In genomic region chr1:26571381-26571780, GRCh38 we compare ENCODE assay signal across 23 cellular contexts. TPM values are rescaled to one million over a fixed set of nuclear protein-coding genes. Genes with fewer than 3 reads are reported as not detected.
DNase-seq lines count a peak whose midpoint lies in the region; ATAC-seq, FAIRE-seq and TF ChIP-seq lines count a peak whose summit lies in the region.
"Had no signal": no experiment of that assay in that cellular context is flagged by ENCODE, and none has a peak within 500 bp of the region (broad histone marks: within the 10 kb centered on the region; RNA-seq: fewer than 3 reads in every experiment).

No MANE protein-coding gene starts in this region.

- H3K36me3 ChIP-seq in IMR-90 (ENCODE audit: control insufficient read depth, insufficient read depth, low read length), result no peaks in the 10 kb centered on the region
- H3K36me3 ChIP-seq in neuronal stem cell (replicated peaks in 1 of 2; ENCODE audit: control insufficient read depth in 2 of 2, insufficient read depth in 2 of 2, low read length in 2 of 2), result peaks cover 16 to 24% of the 10 kb centered on the region in 2 donors

- POLR2A ChIA-PET in IMR-90 (lab: Charles Lee; ENCODE audit: unreplicated experiment), result no interaction called here

- no peak overlapping the region for H3K14ac ChIP-seq in IMR-90 (replicated peaks; ENCODE audit: low read depth, low read length)
- H3K14ac ChIP-seq in neuronal stem cell (ENCODE audit: low read length), result no peak overlapping the region
- H3K14ac ChIP-seq in H9 (ENCODE audit: insufficient read depth, low read length), result no peak overlapping the region; the same call in 1 of the 2 replicates

- no peak overlapping the region for H2BK20ac ChIP-seq in IMR-90 (ENCODE audit: low read depth, low read length)
- no peak overlapping the region for H2BK20ac ChIP-seq in H9 (ENCODE audit: low read depth, low read length, poor library complexity, severe bottlenecking)

- H3K9me1 ChIP-seq in IMR-90 (ENCODE audit: insufficient read depth, low read length), result no peaks in the 10 kb centered on the region

- H3K4me2 ChIP-seq in IMR-90 (ENCODE audit: low read depth, low read length) (no peak overlapping the region), neuronal stem cell (ENCODE audit: insufficient read depth, low read length, poor library complexity, severe bottlenecking) (no peak overlapping the region), H9 (ENCODE audit: insufficient read depth, insufficient read length, low read length) (no peak overlapping the region)
- H3K4me2 ChIP-seq: A549, BLaER1, GM23338 had no signal

- intact Hi-C loops in activated CD4-positive, alpha-beta T cell treated with anti-CD3 and anti-CD28 coated beads, Interleukin-2, amount 10 ng/mL, durations not matched to agents 24 days and 14 days (cut with micrococcal nuclease), result no loop called here
- intact Hi-C loops in IMR-90 (cut with micrococcal nuclease), result no loop called here

- no peak overlapping the region for H4K8ac ChIP-seq in IMR-90 (ENCODE audit: low read depth in 2 of 2, low read length in 2 of 2)
- H4K8ac ChIP-seq in neuronal stem cell (ENCODE audit: low read depth, low read length), result no peak overlapping the region
- no peak overlapping the region for H4K8ac ChIP-seq in H9 (replicated peaks; ENCODE audit: insufficient read length, low read depth, low read length)

- no peak overlapping the region for H3K18ac ChIP-seq in IMR-90 (ENCODE audit: low read depth, low read length)
- peak overlapping the region; percentile 64 for H3K18ac ChIP-seq in neuronal stem cell (ENCODE audit: low read length)
- no peak overlapping the region for H3K18ac ChIP-seq in H9 (ENCODE audit: insufficient read length, low read depth, low read length)

- no peaks in the 10 kb centered on the region for H3K27me3 Mint-ChIP-seq in activated CD4-positive, alpha-beta T cell treated with anti-CD3 and anti-CD28 coated beads, Interleukin-2, amount 10 ng/mL, durations not matched to agents 24 days and 14 days
- H3K27me3 Mint-ChIP-seq in activated naive CD8-positive, alpha-beta T cell treated with anti-CD3 and anti-CD28 coated beads, Interleukin-2, amount 50 U/mL, for 24 hours, result no peaks in the 10 kb centered on the region
- H3K27me3 Mint-ChIP-seq in progenitor cell of endocrine pancreas, result no peaks in the 10 kb centered on the region
- H3K27me3 Mint-ChIP-seq in H9 (ENCODE audit: low read depth), result no peaks in the 10 kb centered on the region
- H3K27me3 Mint-ChIP-seq: CD4-positive, alpha-beta memory T cell had no signal

- H3T11ph ChIP-seq in H9 (ENCODE audit: low read length), result no peak overlapping the region

- H2BK5ac ChIP-seq in IMR-90 (ENCODE audit: low read depth, low read length, poor library complexity, severe bottlenecking), result no peak overlapping the region
- H2BK5ac ChIP-seq in neuronal stem cell (ENCODE audit: low read length), result peak overlapping the region; percentile 66
- H2BK5ac ChIP-seq in H9 (ENCODE audit: insufficient read length, low read length), result no peak overlapping the region

- H3K4me3 ChIP-seq in IMR-90 (ENCODE audit: insufficient read depth, low read depth, low read length), result no peak overlapping the region
- H3K4me3 ChIP-seq in neuronal stem cell (ENCODE audit: low read length in 2 of 2), result no peak overlapping the region
- H3K4me3 ChIP-seq: A549, BLaER1, GM23338, K562 had no signal

- H3K56ac ChIP-seq in IMR-90 (ENCODE audit: extremely low read depth, insufficient read depth, low read length), result no peak overlapping the region
- H3K56ac ChIP-seq in H9 (ENCODE audit: insufficient read length, low read depth, low read length), result no peak overlapping the region

- H3K4ac ChIP-seq in IMR-90 (ENCODE audit: low read depth, low read length) (no peak overlapping the region), neuronal stem cell (ENCODE audit: low read length) (no peak overlapping the region), H9 (ENCODE audit: low read depth, low read length) (no peak overlapping the region)

- H2AFZ ChIP-seq in IMR-90 (replicated peaks; ENCODE audit: low read length, poor library complexity), result peak overlapping the region; percentile 19
- no peak overlapping the region for H2AFZ ChIP-seq in neuronal stem cell (ENCODE audit: low read length)
- H2AFZ ChIP-seq in H9 (ENCODE audit: low read length), result no peak overlapping the region
- H2AFZ ChIP-seq: GM23338 had no signal

- no peak overlapping the region for H2AK9ac ChIP-seq in IMR-90 (replicated peaks; ENCODE audit: low read depth, low read length, poor library complexity)

- H4K20me1 ChIP-seq in IMR-90 (ENCODE audit: insufficient read depth, low read length) (no peaks in the 10 kb centered on the region), H9 (ENCODE audit: control insufficient read depth, insufficient read depth, insufficient read length) (no peaks in the 10 kb centered on the region)

- dilution Hi-C loops in IMR-90 (cut with HindIII; ENCODE audit: low sequenced_read_pairs, unreplicated experiment), result no loop called here

- H3K9me3 ChIP-seq in IMR-90 (ENCODE audit: control insufficient read depth, insufficient read depth, low read length), result no peaks in the 10 kb centered on the region
- peaks cover 0 to 5% of the 10 kb centered on the region in 2 donors for H3K9me3 ChIP-seq in neuronal stem cell (replicated peaks in 1 of 2; ENCODE audit: control insufficient read depth in 2 of 2, insufficient read depth in 1 of 2, low read depth in 1 of 2, low read length in 2 of 2)
- no peaks in the 10 kb centered on the region for H3K9me3 ChIP-seq in H9 (ENCODE audit: control insufficient read depth, low read depth, low read length)
- H3K9me3 ChIP-seq: A549, BLaER1 had no signal

- H2BK15ac ChIP-seq in IMR-90 (ENCODE audit: low read depth, low read length) (no peak overlapping the region), neuronal stem cell (ENCODE audit: low read length) (no peak overlapping the region), H9 (ENCODE audit: low read depth, low read length) (no peak overlapping the region)

- no peaks in the 10 kb centered on the region for H3K79me2 ChIP-seq in H9 (ENCODE audit: insufficient read depth, low read length)

- no peaks in the 10 kb centered on the region for H3K9me3 Mint-ChIP-seq in activated CD4-positive, alpha-beta T cell treated with anti-CD3 and anti-CD28 coated beads, Interleukin-2, amount 10 ng/mL, durations not matched to agents 24 days and 14 days
- no peaks in the 10 kb centered on the region for H3K9me3 Mint-ChIP-seq in activated naive CD8-positive, alpha-beta T cell treated with anti-CD3 and anti-CD28 coated beads, Interleukin-2, amount 50 U/mL, for 24 hours
- H3K9me3 Mint-ChIP-seq in progenitor cell of endocrine pancreas (ENCODE audit: low read depth), result no peaks in the 10 kb centered on the region
- no peaks in the 10 kb centered on the region for H3K9me3 Mint-ChIP-seq in H9
- H3K9me3 Mint-ChIP-seq: CD14-positive monocyte; CD4-positive, alpha-beta memory T cell; GM23338 had no signal

- in situ Hi-C loops in IMR-90 (cut with MboI; ENCODE audit: low sequenced_read_pairs), result no loop called here

- no peaks in the 10 kb centered on the region for H3K23me2 ChIP-seq in H9 (ENCODE audit: insufficient read length, low read depth, low read length, poor library complexity, severe bottlenecking)

- H3K36me3 Mint-ChIP-seq in activated CD4-positive, alpha-beta T cell treated with anti-CD3 and anti-CD28 coated beads, Interleukin-2, amount 10 ng/mL, durations not matched to agents 24 days and 14 days (ENCODE audit: low read depth), result peaks cover 75% of the 10 kb centered on the region
- H3K36me3 Mint-ChIP-seq in activated naive CD8-positive, alpha-beta T cell treated with anti-CD3 and anti-CD28 coated beads, Interleukin-2, amount 50 U/mL, for 24 hours (ENCODE audit: low read depth), result peaks cover 69% of the 10 kb centered on the region
- H3K36me3 Mint-ChIP-seq in progenitor cell of endocrine pancreas (ENCODE audit: insufficient read depth), result peaks cover 8% of the 10 kb centered on the region
- H3K36me3 Mint-ChIP-seq in H9 (ENCODE audit: insufficient read depth in 1 of 3, low read depth in 3 of 3), result peaks cover 15 to 41% (median 39%) of the 10 kb centered on the region in 3 experiments; a peak in 6 of 7 replicates

- H4K5ac ChIP-seq in IMR-90 (ENCODE audit: low read depth, low read length) (no peak overlapping the region), H9 (ENCODE audit: insufficient read length, low read depth, low read length) (no peak overlapping the region)

- peak overlapping the region; percentile 25 for H3K27ac Mint-ChIP-seq in activated CD4-positive, alpha-beta T cell treated with anti-CD3 and anti-CD28 coated beads, Interleukin-2, amount 10 ng/mL, durations not matched to agents 24 days and 14 days
- H3K27ac Mint-ChIP-seq in activated naive CD8-positive, alpha-beta T cell treated with anti-CD3 and anti-CD28 coated beads, Interleukin-2, amount 50 U/mL, for 24 hours, result peak overlapping the region; percentile 49
- H3K27ac Mint-ChIP-seq in progenitor cell of endocrine pancreas, result no peak overlapping the region
- H3K27ac Mint-ChIP-seq in H9, result 0 out of 7 replicates have a peak overlapping the region, but pooled peaks of 1 of the 3 experiments have one; percentile 25
- H3K27ac Mint-ChIP-seq: GM23338 had no signal

- no peak for TF ChIP-seq CTCF in IMR-90 (conservative IDR thresholded peaks at IDR 0.05; ENCODE audit: low read depth, low read length)
- no peak for TF ChIP-seq CTCF in progenitor cell of endocrine pancreas (IDR thresholded peaks at IDR 0.05; ENCODE audit: unreplicated experiment)
- no peak for TF ChIP-seq CTCF in H9 (conservative IDR thresholded peaks at IDR 0.05)

- H2BK120ac ChIP-seq in IMR-90 (ENCODE audit: low read depth, low read length), result no peak overlapping the region
- H2BK120ac ChIP-seq in neuronal stem cell (ENCODE audit: low read depth, low read length), result no peak overlapping the region
- H2BK120ac ChIP-seq in H9 (ENCODE audit: low read depth, low read length, poor library complexity, severe bottlenecking), result no peak overlapping the region

- H3K4me1 ChIP-seq in IMR-90 (ENCODE audit: control insufficient read depth, insufficient read depth, low read length), result peaks cover 2% of the 10 kb centered on the region; the same call in 1 of the 2 replicates
- no peaks in the 10 kb centered on the region for H3K4me1 ChIP-seq in neuronal stem cell (ENCODE audit: control insufficient read depth in 2 of 2, insufficient read depth in 1 of 2, low read depth in 1 of 2, low read length in 2 of 2)
- no peaks in the 10 kb centered on the region for H3K4me1 ChIP-seq in H9 (ENCODE audit: insufficient read depth, low read length)
- H3K4me1 ChIP-seq: A549, BLaER1 had no signal

- H4K91ac ChIP-seq in IMR-90 (ENCODE audit: insufficient read depth, low read depth, low read length) (no peak overlapping the region), neuronal stem cell (ENCODE audit: low read depth, low read length, poor library complexity) (no peak overlapping the region), H9 (ENCODE audit: insufficient read length, low read depth, low read length) (no peak overlapping the region)

- H3K79me1 ChIP-seq in IMR-90 (ENCODE audit: low read depth in 1 of 2, low read length in 2 of 2) (no peaks in the 10 kb centered on the region), neuronal stem cell (ENCODE audit: low read depth, low read length) (no peaks in the 10 kb centered on the region), H9 (ENCODE audit: insufficient read depth, low read depth, low read length, poor library complexity, severe bottlenecking) (no peaks in the 10 kb centered on the region)

- no peak overlapping the region for H3K27ac ChIP-seq in IMR-90 (ENCODE audit: insufficient read depth, low read length)
- no peak overlapping the region for H3K27ac ChIP-seq in neuronal stem cell (replicated peaks; ENCODE audit: low read length)
- no peak overlapping the region for H3K27ac ChIP-seq in H9 (ENCODE audit: insufficient read length, low read depth, low read length)
- H3K27ac ChIP-seq: 22Rv1, A549, BLaER1, HL-60 had no signal

- no CpG with 5 or more reads among the region's 8 CpGs for WGBS in IMR-90 (ENCODE audit: extremely low coverage in 2 of 2, insufficient read length in 1 of 2), 2 experiments
- WGBS in neuronal stem cell (ENCODE audit: extremely low coverage in 2 of 2, insufficient read length in 2 of 2, insufficient replicate concordance in 1 of 2), 2 donors, result no CpG with 5 or more reads among the region's 8 CpGs
- no CpG with 5 or more reads among the region's 8 CpGs for WGBS in H9 (ENCODE audit: extremely low coverage, insufficient read length, low lambda C conversion rate)

- no peak for FAIRE-seq in frontal cortex (lab: Jason Lieb, UNC)
- FAIRE-seq: A549, GM12891, GM18507, K562 had no signal

- H3K4me1 Mint-ChIP-seq in activated CD4-positive, alpha-beta T cell treated with anti-CD3 and anti-CD28 coated beads, Interleukin-2, amount 10 ng/mL, durations not matched to agents 24 days and 14 days, result peaks cover 36% of the 10 kb centered on the region
- peaks cover 50% of the 10 kb centered on the region for H3K4me1 Mint-ChIP-seq in activated naive CD8-positive, alpha-beta T cell treated with anti-CD3 and anti-CD28 coated beads, Interleukin-2, amount 50 U/mL, for 24 hours
- H3K4me1 Mint-ChIP-seq in progenitor cell of endocrine pancreas (ENCODE audit: low read depth) (peaks cover 2% of the 10 kb centered on the region), H9 (no peaks in the 10 kb centered on the region)
- H3K4me1 Mint-ChIP-seq: GM23338 had no signal

- CTCF ChIA-PET in IMR-90 (lab: Yijun Ruan, JAX), result no interaction called here

- no peak overlapping the region for H2BK12ac ChIP-seq in neuronal stem cell (ENCODE audit: low read length)
- no peak overlapping the region for H2BK12ac ChIP-seq in H9 (ENCODE audit: insufficient read length, low read depth, low read length)

- H3K27me3 ChIP-seq in IMR-90 (ENCODE audit: control insufficient read depth, insufficient read depth, low read length) (no peaks in the 10 kb centered on the region), neuronal stem cell (ENCODE audit: control insufficient read depth in 3 of 3, insufficient read depth in 3 of 3, low read depth in 1 of 3, low read length in 3 of 3) (no peaks in the 10 kb centered on the region), H9 (ENCODE audit: insufficient read depth, low read length) (no peaks in the 10 kb centered on the region)
- H3K27me3 ChIP-seq: BLaER1 had no signal

- no peak for TF ChIP-seq RAD21 in IMR-90 (IDR thresholded peaks at IDR 0.05; ENCODE audit: low read length)

- no peak for ATAC-seq in IMR-90 (ENCODE audit: low read depth)
- no peak for ATAC-seq in activated naive CD8-positive, alpha-beta T cell treated with anti-CD3 and anti-CD28 coated beads, Interleukin-2, amount 50 U/mL, for 24 hours
- ATAC-seq: A549, GM23338, K562 had no signal

- H3K23ac ChIP-seq in IMR-90 (ENCODE audit: low read depth, low read length) (no peak overlapping the region), neuronal stem cell (ENCODE audit: low read depth, low read length, poor library complexity) (peak overlapping the region; percentile 43), H9 (ENCODE audit: insufficient read length, low read depth, low read length) (no peak overlapping the region)

- BruUV-seq in IMR-90 (replicated peaks; lab: Mats Ljungman, UMichigan), result no TSS peak

- no peak overlapping the region for H3K4me3 Mint-ChIP-seq in activated CD4-positive, alpha-beta T cell treated with anti-CD3 and anti-CD28 coated beads, Interleukin-2, amount 10 ng/mL, durations not matched to agents 24 days and 14 days
- no peak overlapping the region for H3K4me3 Mint-ChIP-seq in activated naive CD8-positive, alpha-beta T cell treated with anti-CD3 and anti-CD28 coated beads, Interleukin-2, amount 50 U/mL, for 24 hours
- H3K4me3 Mint-ChIP-seq in progenitor cell of endocrine pancreas (ENCODE audit: low read depth) (no peak overlapping the region), H9 (no peak overlapping the region)
- H3K4me3 Mint-ChIP-seq: CD14-positive monocyte; CD4-positive, alpha-beta memory T cell; GM23338 had no signal

- H3K9ac ChIP-seq in IMR-90 (ENCODE audit: low read depth, low read length) (no peak overlapping the region), neuronal stem cell (ENCODE audit: low read depth, low read length, poor library complexity) (no peak overlapping the region), H9 (ENCODE audit: extremely low read depth, insufficient read length, low read length) (no peak overlapping the region)
- H3K9ac ChIP-seq: BLaER1 had no signal

- H2AK5ac ChIP-seq in IMR-90 (ENCODE audit: low read depth, low read length), result no peak overlapping the region
- no peak overlapping the region for H2AK5ac ChIP-seq in neuronal stem cell (ENCODE audit: low read depth, low read length)
- no peak overlapping the region for H2AK5ac ChIP-seq in H9 (ENCODE audit: insufficient read length, low read length)

- TF ChIP-seq POLR2A in IMR-90 (IDR thresholded peaks at IDR 0.05; ENCODE audit: low read depth, low read length), result no peak

- DNase-seq in activated CD4-positive, alpha-beta T cell treated with anti-CD3 and anti-CD28 coated beads, Interleukin-2, amount 10 ng/mL, durations not matched to agents 24 days and 14 days, result no peak
- DNase-seq in activated CD4-positive, alpha-beta T cell treated with anti-CD3 and anti-CD28 coated beads, Interleukin-2, amount 50 U/mL, for 4 hours, result no peak
- DNase-seq in IMR-90 (no peak), neuronal stem cell (ENCODE audit: low spot score) (no peak), progenitor cell of endocrine pancreas (ENCODE audit: low spot score, unreplicated experiment) (no peak), frontal cortex (ENCODE audit: low spot score in 2 of 2) (no peak), H9 (no peak)
- DNase-seq in activated naive CD8-positive, alpha-beta T cell treated with anti-CD3 and anti-CD28 coated beads, Interleukin-2, amount 50 U/mL, for 24 hours, result no peak
- DNase-seq: CD4-positive, alpha-beta memory T cell; DMS 273 treated with DMSO at 0.1 percent for 48 hours; DMS53; DND-41; EL; H7 had no signal

RNA-seq across cellular contexts. Expression of gene RPS6KA1, which starts 41.8 kb away (rescaled TPM):
- 264 and 277 TPM in 2 replicates for total RNA-seq in activated CD4-positive, alpha-beta T cell treated with anti-CD3 and anti-CD28 coated beads, Interleukin-2, amount 10 ng/mL, durations not matched to agents 24 days and 14 days
- total RNA-seq in IMR-90 (2012; rRNA removed), result 4.2 and 6.3 TPM in 2 replicates
- 3.6 and 3.8 TPM in 2 replicates for polyA plus RNA-seq in IMR-90 (2012; rRNA removed)
- polyA plus RNA-seq in IMR-90 (2012; cell fraction: cytosol; rRNA removed), result 2.7 and 3.6 TPM in 2 replicates
- polyA plus RNA-seq in IMR-90 (2012; cell fraction: nucleus; rRNA removed; ENCODE audit: low replicate concordance), result 3.0 and 4.7 TPM in 2 replicates
- 22.7 TPM for polyA plus RNA-seq in neuronal stem cell (2013, experiment 1 of 2)
- 22.0 TPM for polyA plus RNA-seq in neuronal stem cell (2013, experiment 2 of 2)
- 26.7 and 29.6 TPM in 2 replicates for total RNA-seq in progenitor cell of endocrine pancreas
- total RNA-seq in frontal cortex, result 3.3 TPM
- total RNA-seq in H9 (2021), result 43.3 and 45.3 TPM in 2 replicates
